ENCODE assay signal across 8 cellular contexts in genomic region chr19:55257461-55258411, GRCh38. TPM values are rescaled to one million over a fixed set of nuclear protein-coding genes. Genes with fewer than 3 reads are reported as not detected.
DNase-seq lines count a peak whose midpoint lies in the region; TF ChIP-seq lines count a peak whose summit lies in the region.

No MANE protein-coding gene starts in this region.

- H3K27me3 ChIP-seq in BLaER1 treated with 17β-estradiol and CSF1 and Interleukin-3, amounts not matched to agents 10 nM and 100 nM = no peaks in the 10 kb centered on the region
- H3K27me3 ChIP-seq in neuron (ENCODE audit: insufficient read depth, low read length) = no peaks in the 10 kb centered on the region

- H3K4me1 ChIP-seq in BLaER1 treated with 17β-estradiol and CSF1 and Interleukin-3, amounts not matched to agents 10 nM and 100 nM = peaks cover 57 to 66% (median 62%) of the 10 kb centered on the region in 10 experiments
- H3K4me1 ChIP-seq in HEK293 (ENCODE audit: control insufficient read depth, insufficient read depth, low read length) (peaks cover 28% of the 10 kb centered on the region), neuron (ENCODE audit: insufficient read depth, low read length) (peaks cover 27% of the 10 kb centered on the region)

- peaks cover 0 to 19% (median 10%) of the 10 kb centered on the region in 11 experiments; a peak in 17 of 22 replicates for H3K36me3 ChIP-seq in BLaER1 treated with 17β-estradiol and CSF1 and Interleukin-3, amounts not matched to agents 10 nM and 100 nM
- peaks cover 0 to 31% of the 10 kb centered on the region in 2 experiments; a peak in 2 of 3 replicates for H3K36me3 ChIP-seq in HEK293 (ENCODE audit: control insufficient read depth in 2 of 2, insufficient read depth in 1 of 2, low read length in 2 of 2)
- H3K36me3 ChIP-seq in neuron (ENCODE audit: insufficient read depth, low read length) = peaks cover 5% of the 10 kb centered on the region

- peak overlapping the region; percentile 79 to 96 (median 93) for H3K4me3 ChIP-seq in BLaER1 treated with 17β-estradiol and CSF1 and Interleukin-3, amounts not matched to agents 10 nM and 100 nM
- H3K4me3 ChIP-seq in HEK293 (ENCODE audit: low read depth, low read length) (peak overlapping the region; percentile 96), epithelial cell of proximal tubule (ENCODE audit: low read depth, low read length) (peak overlapping the region; percentile 87), neuron (ENCODE audit: low read length) (peak overlapping the region; percentile 78)

- H3K9me3 ChIP-seq in BLaER1 treated with 17β-estradiol and CSF1 and Interleukin-3, amounts not matched to agents 10 nM and 100 nM (replicated peaks in 1 of 11) = no peaks in the 10 kb centered on the region
- H3K9me3 ChIP-seq in HEK293 (ENCODE audit: control insufficient read depth, insufficient read depth, low read depth, low read length) (no peaks in the 10 kb centered on the region), neuron (ENCODE audit: low read length) (no peaks in the 10 kb centered on the region)

- H3K4me2 ChIP-seq in BLaER1 treated with 17β-estradiol and CSF1 and Interleukin-3, amounts not matched to agents 10 nM and 100 nM = peak overlapping the region; percentile 96 to 100 (median 99)

- H4K20me1 ChIP-seq in BLaER1 treated with 17β-estradiol and CSF1 and Interleukin-3, amounts not matched to agents 10 nM and 100 nM = peaks cover 42 to 59% (median 57%) of the 10 kb centered on the region in 11 experiments

- DNase-seq in epithelial cell of proximal tubule (ENCODE audit: low read depth) = no peak
- no peak for DNase-seq in ureter (ENCODE audit: low spot score)
- DNase-seq in GM20000 (ENCODE audit: low spot score) = no peak
- DNase-seq in SK-N-DZ (ENCODE audit: low spot score) = no peak

- H3K9ac ChIP-seq in BLaER1 treated with 17β-estradiol and CSF1 and Interleukin-3, amounts not matched to agents 10 nM and 100 nM = peak overlapping the region; percentile 92 to 99 (median 97)

- CTCF ChIA-PET in HEK293 (lab: Yijun Ruan, JAX) = interaction anchor here (0.6 to 0.7 kb wide), 3 partner anchors 44 to 91 kb away, joined by 3 to 5 read pairs (median 3); partner anchors contain the start of gene DNAAF3

- no peak for TF ChIP-seq CTCF in HEK293 (tag by site-specific recombination; IDR thresholded peaks at IDR 0.05)
- TF ChIP-seq CTCF in VCaP (conservative IDR thresholded peaks at IDR 0.05) = no peak
- no peak for TF ChIP-seq CTCF in epithelial cell of proximal tubule (conservative IDR thresholded peaks at IDR 0.05; ENCODE audit: low read depth, low read length)
- no peak for TF ChIP-seq CTCF in GM20000 (IDR thresholded peaks at IDR 0.05; ENCODE audit: extremely low read depth, missing control alignments)

- no peak overlapping the region for H2AFZ ChIP-seq in neuron (ENCODE audit: low read depth, low read length)

- POLR2A ChIA-PET in HEK293 (lab: Yijun Ruan, JAX) = interaction anchor here (0.6 to 2.9 kb wide), 4 partner anchors 81 to 116 kb away, joined by 3 to 15 read pairs (median 4); partner anchors contain the start of gene KMT5C

- H3K27ac ChIP-seq in BLaER1 treated with 17β-estradiol and CSF1 and Interleukin-3, amounts not matched to agents 10 nM and 100 nM = peak overlapping the region; percentile 90 to 98 (median 96)
- H3K27ac ChIP-seq in HEK293 (ENCODE audit: extremely low read depth, low read depth, low read length) (peak overlapping the region; percentile 94), VCaP (peak overlapping the region; percentile 97)

TF ChIP-seq in HEK293, 187 proteins besides CTCF, POLR2A, EP300 and RAD21 (continues in another document):
- TF ChIP-seq ZNF391 (tag by site-specific recombination; IDR thresholded peaks at IDR 0.05; ENCODE audit: borderline replicate concordance, low read depth) (no peak), ZNF555 (tag by site-specific recombination; conservative IDR thresholded peaks at IDR 0.05) (no peak), SCRT2 (tag by site-specific recombination; IDR thresholded peaks at IDR 0.05) (no peak), ZNF423 (tag by site-specific recombination; IDR thresholded peaks at IDR 0.05) (no peak), ZIC2 (tag by site-specific recombination; IDR thresholded peaks at IDR 0.05) (peak; percentile 44), ZNF747 (tag by site-specific recombination; IDR thresholded peaks at IDR 0.05) (no peak), ZBTB49 (tag by site-specific recombination; IDR thresholded peaks at IDR 0.05; ENCODE audit: low read depth) (no peak), ZBTB20 (tag by site-specific recombination; IDR thresholded peaks at IDR 0.05) (no peak), ZNF785 (tag by site-specific recombination; IDR thresholded peaks at IDR 0.05) (no peak), ZSCAN23 (tag by site-specific recombination; IDR thresholded peaks at IDR 0.05) (no peak), KLF1 (tag by site-specific recombination; IDR thresholded peaks at IDR 0.05) (no peak), ZNF624 (tag by site-specific recombination; IDR thresholded peaks at IDR 0.05) (no peak), ZNF501 (tag by site-specific recombination; IDR thresholded peaks at IDR 0.05) (0 out of 2 replicates have a peak, but pooled peaks have one; percentile 15), PATZ1 (tag by site-specific recombination; IDR thresholded peaks at IDR 0.05) (peak; percentile 40), ZNF2 (tag by site-specific recombination; IDR thresholded peaks at IDR 0.05) (no peak), ZNF510 (tag by site-specific recombination; IDR thresholded peaks at IDR 0.05; ENCODE audit: insufficient replicate concordance) (no peak), GLIS1 (tag by site-specific recombination; IDR thresholded peaks at IDR 0.05) (peak; percentile 91), ZNF404 (tag by site-specific recombination; IDR thresholded peaks at IDR 0.05) (no peak), ZNF777 (tag by site-specific recombination; IDR thresholded peaks at IDR 0.05; ENCODE audit: borderline replicate concordance) (no peak)

RNA-seq across cellular contexts. Expression of gene PPP6R1, which starts 1.1 kb away (rescaled TPM):
- total RNA-seq in epithelial cell of proximal tubule = 43.8 and 62.5 TPM in 2 replicates
- total RNA-seq in ureter = 65.1 TPM
- 13.9 and 15.3 TPM in 2 replicates for polyA plus RNA-seq in SK-N-DZ (2014; cell fraction: cytosol; rRNA removed)
- 22.0 and 32.5 TPM in 2 replicates for polyA plus RNA-seq in SK-N-DZ (2014; cell fraction: nucleus; rRNA removed)

RNA-seq across cellular contexts. Expression of gene HSPBP1, which starts 22.2 kb away (rescaled TPM):
- total RNA-seq in epithelial cell of proximal tubule = 67.3 and 73.9 TPM in 2 replicates
- 31.2 TPM for total RNA-seq in ureter
- polyA plus RNA-seq in SK-N-DZ (2014; cell fraction: cytosol; rRNA removed) = 55.8 and 70.4 TPM in 2 replicates
- polyA plus RNA-seq in SK-N-DZ (2014; cell fraction: nucleus; rRNA removed) = 22.3 and 37.8 TPM in 2 replicates

RNA-seq across cellular contexts. Expression of gene BRSK1, which starts 26.1 kb away (rescaled TPM):
- total RNA-seq in epithelial cell of proximal tubule (2.0 and 16.1 TPM in 2 replicates), ureter (10.6 TPM)
- polyA plus RNA-seq in SK-N-DZ (2014; cell fraction: cytosol; rRNA removed) = 13.6 and 15.5 TPM in 2 replicates
- polyA plus RNA-seq in SK-N-DZ (2014; cell fraction: nucleus; rRNA removed) = 42.4 and 45.2 TPM in 2 replicates

RNA-seq across cellular contexts. Expression of gene TMEM86B, which starts 29.2 kb away (rescaled TPM):
- total RNA-seq in epithelial cell of proximal tubule (2.1 and 2.6 TPM in 2 replicates), ureter (6.4 TPM)
- 0.29 and 0.75 TPM in 2 replicates for polyA plus RNA-seq in SK-N-DZ (2014; cell fraction: cytosol; rRNA removed)
- 6.8 and 8.0 TPM in 2 replicates for polyA plus RNA-seq in SK-N-DZ (2014; cell fraction: nucleus; rRNA removed)

RNA-seq across cellular contexts. Expression of gene PTPRH, which starts 48.4 kb away (rescaled TPM):
- 1.1 and 2.8 TPM in 2 replicates for total RNA-seq in epithelial cell of proximal tubule
- total RNA-seq in ureter = 1.3 TPM
- 0.36 and 1.2 TPM in 2 replicates for polyA plus RNA-seq in SK-N-DZ (2014; cell fraction: cytosol; rRNA removed)
- polyA plus RNA-seq in SK-N-DZ (2014; cell fraction: nucleus; rRNA removed) = 0.44 and 1.6 TPM in 2 replicates
